19 cellular contexts compared by ENCODE assay signal in the genomic region with DNA sequence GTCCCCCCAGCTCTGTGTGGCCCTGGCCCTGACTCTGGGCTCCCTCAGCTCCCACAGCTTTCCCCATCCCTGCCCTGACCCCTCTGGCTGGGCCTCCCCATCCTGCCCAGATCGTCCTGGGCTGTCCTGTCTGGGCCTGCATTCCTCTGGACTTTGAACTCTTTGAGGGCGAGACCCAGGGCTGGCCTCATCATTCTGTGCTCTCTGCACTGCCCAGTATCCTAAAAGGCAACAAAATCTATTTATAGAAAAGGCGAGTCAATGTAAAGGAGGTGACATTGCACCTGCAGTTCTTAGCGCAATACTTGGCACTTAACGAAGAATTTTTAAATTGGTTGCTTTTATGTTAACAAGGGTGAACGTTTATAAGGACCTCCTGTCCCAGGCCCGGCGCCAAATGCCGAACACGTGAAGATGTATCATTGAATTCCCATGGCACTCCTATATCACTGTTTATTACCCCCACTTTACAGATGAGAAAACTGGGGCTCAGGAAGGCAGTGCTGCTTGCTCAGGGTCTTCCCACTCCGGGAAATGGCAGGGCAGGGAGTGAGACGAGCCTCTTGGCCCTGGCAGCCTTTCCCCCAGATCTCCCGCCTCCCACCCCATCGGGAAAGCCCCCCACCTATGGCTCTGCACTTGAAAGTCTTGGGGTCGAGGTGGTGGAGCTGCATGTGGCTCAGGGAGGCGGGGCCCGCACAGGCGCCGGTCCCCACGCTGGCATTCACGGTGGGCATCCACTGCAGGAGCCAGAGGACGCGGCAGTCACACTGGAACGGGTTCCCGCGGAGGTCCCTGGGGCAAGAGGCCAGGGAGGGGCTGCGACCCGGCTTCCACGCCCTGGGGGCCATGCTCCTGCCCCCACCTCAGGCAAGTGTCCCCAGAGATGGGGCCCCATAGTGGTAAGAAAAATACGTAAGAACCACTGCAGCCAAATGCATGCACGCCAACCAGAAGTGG. TPM values are rescaled to one million over a fixed set of nuclear protein-coding genes. Genes with fewer than 3 reads are reported as not detected.
DNase-seq lines count a peak whose midpoint lies in the region; ATAC-seq, FAIRE-seq and TF ChIP-seq lines count a peak whose summit lies in the region.
"Had no signal": no experiment of that assay in that cellular context is flagged by ENCODE, and none has a peak within 500 bp of the region (broad histone marks: within the 10 kb centered on the region; RNA-seq: fewer than 3 reads in every experiment).

No MANE protein-coding gene starts in this region.

- TF ChIP-seq EP300 in HepG2 (IDR thresholded peaks at IDR 0.05; ENCODE audit: low read depth in 2 of 2, low read length in 2 of 2): peak in 1 of 2 experiments; percentile 46; a peak in 2 of 4 replicates
- TF ChIP-seq EP300 in HepG2 (CRISPR knock-in tag; IDR thresholded peaks at IDR 0.05; ENCODE audit: borderline replicate concordance): 0 out of 2 replicates have a peak, but pooled peaks have one; percentile 19
- no peak for TF ChIP-seq EP300 in tibial nerve (IDR thresholded peaks at IDR 0.05)

- no peak overlapping the region for H3K27ac Mint-ChIP-seq in immature natural killer cell

- POLR2A ChIA-PET in HepG2 (lab: Yijun Ruan, JAX): no interaction called here

- peaks cover 0 to 6% (median 2%) of the 10 kb centered on the region in 3 donors for H3K27me3 Mint-ChIP-seq in immature natural killer cell (ENCODE audit: low read depth in 3 of 3)
- H3K27me3 Mint-ChIP-seq: CD4-positive, alpha-beta memory T cell had no signal

- peaks cover 0 to 4% (median 0%) of the 10 kb centered on the region in 3 donors for H3K36me3 Mint-ChIP-seq in immature natural killer cell

- H3K4me3 Mint-ChIP-seq in immature natural killer cell: no peak overlapping the region
- H3K4me3 Mint-ChIP-seq: CD4-positive, alpha-beta memory T cell had no signal

- DNase-seq in LNCaP clone FGC (ENCODE audit: low read depth): peak; percentile 90
- DNase-seq in dorsolateral prefrontal cortex: no peak
- DNase-seq in HepG2 (ENCODE audit: low spot score): peak; percentile 43
- DNase-seq in tibial nerve (ENCODE audit: low spot score in 2 of 2): no peak
- no peak for DNase-seq in immature natural killer cell
- DNase-seq in NCI-H1105 treated with DMSO at 0.1 percent for 48 hours (lab: John Stamatoyannopoulos, UW): no peak
- DNase-seq: ACHN, Calu3, DMS53, HCEC 1CT, MV-4-11, NCI-H1436, NCI-H2081, NCI-H510A, NCI-H774 had no signal

- no peaks in the 10 kb centered on the region for H3K9me3 ChIP-seq in HepG2 (ENCODE audit: low read length)
- H3K9me3 ChIP-seq in tibial nerve: no peaks in the 10 kb centered on the region
- H3K9me3 ChIP-seq: SJSA1 had no signal

- H3K79me2 ChIP-seq in HepG2 (ENCODE audit: insufficient read depth, low read length): no peaks in the 10 kb centered on the region

- intact Hi-C loops in dorsolateral prefrontal cortex (cut with DNase I) (no loop called here), HepG2 (cut with micrococcal nuclease; ENCODE audit: unreplicated experiment) (no loop called here)

- ATAC-seq in HepG2: peak; percentile 87
- no peak for ATAC-seq in GM19395 (IDR thresholded peaks at IDR 0.05; ENCODE audit: unreplicated experiment)
- ATAC-seq: K562 had no signal

- H3K9ac ChIP-seq in HepG2 (ENCODE audit: insufficient read depth, low read depth, low read length): no peak overlapping the region

- TF ChIP-seq POLR2A in HepG2 (IDR thresholded peaks at IDR 0.05; ENCODE audit: insufficient read depth in 1 of 2, low read depth in 2 of 2, low read length in 2 of 2): no peak
- no peak for TF ChIP-seq POLR2A in tibial nerve (IDR thresholded peaks at IDR 0.05)

- H2AFZ ChIP-seq in HepG2 (ENCODE audit: low read length): no peak overlapping the region

- WGBS in HepG2 (ENCODE audit: low lambda C conversion rate): 48% methylated on average over 17 of the region's 31 CpGs
- WGBS in tibial nerve, 2 donors: 44 to 54% methylated on average over 17 to 27 of the region's 31 CpGs

- H3K27ac ChIP-seq in dorsolateral prefrontal cortex (peak overlapping the region in 55 of 59 donors; percentile 7 to 100 (median 76)), HepG2 (ENCODE audit: extremely low read length, insufficient read depth, low read length) (peak overlapping the region; percentile 72), tibial nerve (peak overlapping the region; percentile 58 to 99 (median 80))
- H3K27ac ChIP-seq: SJSA1 had no signal

- H3K27me3 ChIP-seq in dorsolateral prefrontal cortex (no peaks in the 10 kb centered on the region), HepG2 (ENCODE audit: control insufficient read depth in 1 of 2, insufficient read depth in 2 of 2, low read length in 2 of 2) (no peaks in the 10 kb centered on the region), tibial nerve (no peaks in the 10 kb centered on the region)
- H3K27me3 ChIP-seq: SJSA1 had no signal

- peak; percentile 50 for FAIRE-seq in HepG2 (lab: Jason Lieb, UNC)
- FAIRE-seq: K562 had no signal

- CTCF ChIA-PET in HepG2 (lab: Yijun Ruan, JAX; ENCODE audit: low intra/inter-chr PET ratio, low total read pairs): interaction anchor here (0.6 kb wide), 1 partner anchor 64 kb away, joined by 3 read pairs; no protein-coding TSS in a partner anchor

- no peak overlapping the region for H3K4me3 ChIP-seq in LNCaP clone FGC (ENCODE audit: low read depth, low read length)
- no peak overlapping the region for H3K4me3 ChIP-seq in dorsolateral prefrontal cortex
- peak overlapping the region in 1 of 3 experiments; percentile 25; a peak in 1 of 6 replicates for H3K4me3 ChIP-seq in HepG2 (replicated peaks in 1 of 3; ENCODE audit: insufficient read depth in 1 of 3, low read depth in 2 of 3, low read length in 3 of 3)
- peak overlapping the region in 3 of 4 donors; percentile 41 to 62 (median 59) for H3K4me3 ChIP-seq in tibial nerve
- H3K4me3 ChIP-seq: K562, SJSA1 had no signal

- in situ Hi-C loops in HepG2 (cut with HindIII; ENCODE audit: extremely low pct_ligation_motif_present, low pct_unique_long_range_greater_than_20kb): no loop called here

- no TSS peak for BruUV-seq in HepG2 (replicated peaks; lab: Mats Ljungman, UMichigan)

- TF ChIP-seq CTCF in LNCaP clone FGC (IDR thresholded peaks at IDR 0.05; ENCODE audit: control insufficient read depth, extremely low read depth, insufficient read depth): no peak
- no peak for TF ChIP-seq CTCF in dorsolateral prefrontal cortex (IDR thresholded peaks at IDR 0.05 in 54 of 56, conservative IDR thresholded peaks at IDR 0.05 in 2 of 56; ENCODE audit: low read depth in 1 of 56, partially characterized antibody in 56 of 56)
- peak; percentile 25 for TF ChIP-seq CTCF in HepG2 (CRISPR knock-in tag; IDR thresholded peaks at IDR 0.05)
- TF ChIP-seq CTCF in tibial nerve (IDR thresholded peaks at IDR 0.05): no peak

- peak overlapping the region; percentile 60 for H3K4me2 ChIP-seq in HepG2 (ENCODE audit: low read depth, low read length)

- H3K4me1 ChIP-seq in HepG2 (ENCODE audit: insufficient read depth, low read length) (peaks cover 89% of the 10 kb centered on the region), tibial nerve (peaks cover 0 to 49% (median 21%) of the 10 kb centered on the region in 4 donors)
- H3K4me1 ChIP-seq: SJSA1 had no signal

- H4K20me1 ChIP-seq in HepG2 (ENCODE audit: insufficient read depth, low read length): no peaks in the 10 kb centered on the region

- TF ChIP-seq RAD21 in HepG2 (CRISPR knock-in tag; IDR thresholded peaks at IDR 0.05): no peak

- H3K4me1 Mint-ChIP-seq in immature natural killer cell: peaks cover 0 to 2% of the 10 kb centered on the region in 2 donors

- H3K36me3 ChIP-seq in HepG2 (replicated peaks in 1 of 2; ENCODE audit: control insufficient read depth in 1 of 2, insufficient read depth in 2 of 2, low read length in 2 of 2) (no peaks in the 10 kb centered on the region), tibial nerve (peaks cover 0 to 21% (median 0%) of the 10 kb centered on the region in 3 donors)
- H3K36me3 ChIP-seq: SJSA1 had no signal

- H3K9me3 Mint-ChIP-seq in immature natural killer cell: no peaks in the 10 kb centered on the region

RNA-seq across cellular contexts. Expression of a gene that starts 3.8 kb away (rescaled TPM):
- total RNA-seq in dorsolateral prefrontal cortex (100 to 1,000 TPM in 9 of 120 experiments, 10 to 100 TPM in 111; 44.4 to 136 (median 72.9) TPM), HepG2 (2016; rRNA removed; fragmentation: Illumina TruSeq; extraction: Trizol) (not detected in 2 replicates), tibial nerve (100 to 1,000 TPM; 207 to 323 (median 302) TPM)
- total RNA-seq in HepG2 (2016; cell fraction: cytosol; rRNA removed; fragmentation: Illumina TruSeq; extraction: Trizol; ENCODE audit: low read depth): not detected in 2 replicates
- not detected in 2 replicates for total RNA-seq in HepG2 (2016; cell fraction: insoluble cytoplasmic fraction; rRNA removed; fragmentation: Illumina TruSeq; extraction: Trizol)
- not detected in 2 replicates for total RNA-seq in HepG2 (2016; cell fraction: membrane; rRNA removed; fragmentation: Illumina TruSeq; extraction: Trizol)
- total RNA-seq in HepG2 (2016; cell fraction: nucleus; rRNA removed; fragmentation: Illumina TruSeq; extraction: Trizol): not detected in 2 replicates
- polyA plus RNA-seq in HepG2 (2011; rRNA removed) (2.8 and 4.2 TPM in 2 replicates), immature natural killer cell (not detected)
- 1.2 and 2.3 TPM in 2 replicates for polyA plus RNA-seq in HepG2 (2011; cell fraction: cytosol; rRNA removed)
- polyA plus RNA-seq in HepG2 (2011; cell fraction: nucleus; rRNA removed): 19.3 and 20.3 TPM in 2 replicates
- 2.5 and 5.6 TPM in 2 replicates for polyA plus RNA-seq in HepG2 (2012)
- not detected in 2 replicates for polyA plus RNA-seq in HepG2 (2016; cell fraction: cytosol; fragmentation: Illumina TruSeq; extraction: Trizol; ENCODE audit: low read depth)
- not detected in 2 replicates for polyA plus RNA-seq in HepG2 (2016; cell fraction: insoluble cytoplasmic fraction; fragmentation: Illumina TruSeq; extraction: Trizol; ENCODE audit: low read depth)
- not detected in 2 replicates for polyA plus RNA-seq in HepG2 (2016; cell fraction: membrane; fragmentation: Illumina TruSeq; extraction: Trizol; ENCODE audit: low read depth)
- not detected in 2 replicates for polyA plus RNA-seq in HepG2 (2016; cell fraction: nucleus; fragmentation: Illumina TruSeq; extraction: Trizol; ENCODE audit: insufficient read depth, low read depth)
- 0.16 and 2.2 TPM in 2 replicates for polyA minus RNA-seq in HepG2 (2011; rRNA and poly(A)+ RNA removed; ENCODE audit: low replicate concordance)
- polyA minus RNA-seq in HepG2 (2011; cell fraction: cytosol; rRNA and poly(A)+ RNA removed): 0.59 and 0.88 TPM in 2 replicates
- 0.39 and 1.5 TPM in 2 replicates for polyA minus RNA-seq in HepG2 (2011; cell fraction: nucleus; rRNA and poly(A)+ RNA removed)
- total RNA-seq: SJSA1 had no signal
- polyA plus RNA-seq: CD4-positive, alpha-beta memory T cell had no signal

RNA-seq across cellular contexts. Expression of a gene that starts 7.6 kb away (rescaled TPM):
- total RNA-seq in dorsolateral prefrontal cortex: 100 to 1,000 TPM in 117 of 120 experiments, 10 to 100 TPM in 3; 86.4 to 482 (median 185) TPM
- total RNA-seq in HepG2 (2016; rRNA removed; fragmentation: Illumina TruSeq; extraction: Trizol): not detected in 2 replicates
- 0.81 TPM in 1 of 2 replicates, not detected in the other for total RNA-seq in HepG2 (2016; cell fraction: cytosol; rRNA removed; fragmentation: Illumina TruSeq; extraction: Trizol; ENCODE audit: low read depth)
- not detected in 2 replicates for total RNA-seq in HepG2 (2016; cell fraction: insoluble cytoplasmic fraction; rRNA removed; fragmentation: Illumina TruSeq; extraction: Trizol)
- total RNA-seq in HepG2 (2016; cell fraction: membrane; rRNA removed; fragmentation: Illumina TruSeq; extraction: Trizol): 0.83 and 1.4 TPM in 2 replicates
- not detected in 2 replicates for total RNA-seq in HepG2 (2016; cell fraction: nucleus; rRNA removed; fragmentation: Illumina TruSeq; extraction: Trizol)
- polyA plus RNA-seq in HepG2 (2011; rRNA removed): 27.0 and 31.2 TPM in 2 replicates
- polyA plus RNA-seq in HepG2 (2011; cell fraction: cytosol; rRNA removed): 20.2 and 28.4 TPM in 2 replicates
- polyA plus RNA-seq in HepG2 (2011; cell fraction: nucleus; rRNA removed): 60.9 and 88.5 TPM in 2 replicates
- polyA plus RNA-seq in HepG2 (2012): 49.0 and 114 TPM in 2 replicates
- 1.3 and 2.3 TPM in 2 replicates for polyA plus RNA-seq in HepG2 (2016; cell fraction: cytosol; fragmentation: Illumina TruSeq; extraction: Trizol; ENCODE audit: low read depth)
- polyA plus RNA-seq in HepG2 (2016; cell fraction: insoluble cytoplasmic fraction; fragmentation: Illumina TruSeq; extraction: Trizol; ENCODE audit: low read depth): 1.1 and 1.5 TPM in 2 replicates
- 0.93 and 1.2 TPM in 2 replicates for polyA plus RNA-seq in HepG2 (2016; cell fraction: membrane; fragmentation: Illumina TruSeq; extraction: Trizol; ENCODE audit: low read depth)
- 1.4 and 1.7 TPM in 2 replicates for polyA plus RNA-seq in HepG2 (2016; cell fraction: nucleus; fragmentation: Illumina TruSeq; extraction: Trizol; ENCODE audit: insufficient read depth, low read depth)
- polyA minus RNA-seq in HepG2 (2011; rRNA and poly(A)+ RNA removed; ENCODE audit: low replicate concordance): 11.9 TPM in 1 of 2 replicates, not detected in the other
- polyA minus RNA-seq in HepG2 (2011; cell fraction: cytosol; rRNA and poly(A)+ RNA removed): 7.0 and 12.8 TPM in 2 replicates
- 2.5 and 4.8 TPM in 2 replicates for polyA minus RNA-seq in HepG2 (2011; cell fraction: nucleus; rRNA and poly(A)+ RNA removed)
- 100 to 1,000 TPM in 1 of 4 donors, 10 to 100 TPM in 3; 72.9 to 193 (median 84.9) TPM for total RNA-seq in tibial nerve
- under 1 TPM in 2 of 3 donors, not detected in 1; 0.53 to 0.83 TPM for polyA plus RNA-seq in immature natural killer cell
- total RNA-seq: SJSA1 had no signal

RNA-seq across cellular contexts. Expression of a gene that starts 12.0 kb away (rescaled TPM):
- total RNA-seq in dorsolateral prefrontal cortex (100 to 1,000 TPM in 116 of 120 experiments, 10 to 100 TPM in 4; 72.7 to 214 (median 155) TPM), HepG2 (2016; rRNA removed; fragmentation: Illumina TruSeq; extraction: Trizol) (not detected in 2 replicates), tibial nerve (1 to 10 TPM in 3 of 4 donors, not detected in 1; 2.5 to 5.9 (median 5.7) TPM)
- total RNA-seq in HepG2 (2016; cell fraction: cytosol; rRNA removed; fragmentation: Illumina TruSeq; extraction: Trizol; ENCODE audit: low read depth): not detected in 2 replicates
- total RNA-seq in HepG2 (2016; cell fraction: insoluble cytoplasmic fraction; rRNA removed; fragmentation: Illumina TruSeq; extraction: Trizol): not detected in 2 replicates
- total RNA-seq in HepG2 (2016; cell fraction: membrane; rRNA removed; fragmentation: Illumina TruSeq; extraction: Trizol): not detected in 2 replicates
- total RNA-seq in HepG2 (2016; cell fraction: nucleus; rRNA removed; fragmentation: Illumina TruSeq; extraction: Trizol): not detected in 2 replicates
- polyA plus RNA-seq in HepG2 (2011; rRNA removed) (0.17 and 0.55 TPM in 2 replicates), immature natural killer cell (1 to 10 TPM; 2.1 to 4.1 (median 2.5) TPM)
- polyA plus RNA-seq in HepG2 (2011; cell fraction: cytosol; rRNA removed): not detected in 2 replicates
- 2.3 and 3.0 TPM in 2 replicates for polyA plus RNA-seq in HepG2 (2011; cell fraction: nucleus; rRNA removed)
- 0.40 and 0.55 TPM in 2 replicates for polyA plus RNA-seq in HepG2 (2012)
- polyA plus RNA-seq in HepG2 (2016; cell fraction: cytosol; fragmentation: Illumina TruSeq; extraction: Trizol; ENCODE audit: low read depth): not detected in 2 replicates
- polyA plus RNA-seq in HepG2 (2016; cell fraction: insoluble cytoplasmic fraction; fragmentation: Illumina TruSeq; extraction: Trizol; ENCODE audit: low read depth): not detected in 2 replicates
- not detected in 2 replicates for polyA plus RNA-seq in HepG2 (2016; cell fraction: membrane; fragmentation: Illumina TruSeq; extraction: Trizol; ENCODE audit: low read depth)
- polyA plus RNA-seq in HepG2 (2016; cell fraction: nucleus; fragmentation: Illumina TruSeq; extraction: Trizol; ENCODE audit: insufficient read depth, low read depth): not detected in 2 replicates
- polyA minus RNA-seq in HepG2 (2011; rRNA and poly(A)+ RNA removed; ENCODE audit: low replicate concordance): 1.1 TPM in 1 of 2 replicates, not detected in the other
- not detected in 2 replicates for polyA minus RNA-seq in HepG2 (2011; cell fraction: cytosol; rRNA and poly(A)+ RNA removed)
- not detected in 2 replicates for polyA minus RNA-seq in HepG2 (2011; cell fraction: nucleus; rRNA and poly(A)+ RNA removed)
- total RNA-seq: SJSA1 had no signal

RNA-seq across cellular contexts. Expression of a gene that starts 15.4 kb away (rescaled TPM):
- 10 to 100 TPM in 2 of 120 experiments, 1 to 10 TPM in 110, under 1 TPM in 5, not detected in 3; 0.55 to 17.3 (median 3.3) TPM for total RNA-seq in dorsolateral prefrontal cortex
- not detected in 2 replicates for total RNA-seq in HepG2 (2016; rRNA removed; fragmentation: Illumina TruSeq; extraction: Trizol)
- total RNA-seq in HepG2 (2016; cell fraction: cytosol; rRNA removed; fragmentation: Illumina TruSeq; extraction: Trizol; ENCODE audit: low read depth): not detected in 2 replicates
- not detected in 2 replicates for total RNA-seq in HepG2 (2016; cell fraction: insoluble cytoplasmic fraction; rRNA removed; fragmentation: Illumina TruSeq; extraction: Trizol)
- total RNA-seq in HepG2 (2016; cell fraction: membrane; rRNA removed; fragmentation: Illumina TruSeq; extraction: Trizol): not detected in 2 replicates
- not detected in 2 replicates for total RNA-seq in HepG2 (2016; cell fraction: nucleus; rRNA removed; fragmentation: Illumina TruSeq; extraction: Trizol)
- 4.9 and 5.5 TPM in 2 replicates for polyA plus RNA-seq in HepG2 (2011; rRNA removed)
- 2.7 and 4.0 TPM in 2 replicates for polyA plus RNA-seq in HepG2 (2011; cell fraction: cytosol; rRNA removed)
- polyA plus RNA-seq in HepG2 (2011; cell fraction: nucleus; rRNA removed): 3.8 and 4.8 TPM in 2 replicates
- polyA plus RNA-seq in HepG2 (2012): 3.1 and 5.9 TPM in 2 replicates
- not detected in 2 replicates for polyA plus RNA-seq in HepG2 (2016; cell fraction: cytosol; fragmentation: Illumina TruSeq; extraction: Trizol; ENCODE audit: low read depth)
- not detected in 2 replicates for polyA plus RNA-seq in HepG2 (2016; cell fraction: insoluble cytoplasmic fraction; fragmentation: Illumina TruSeq; extraction: Trizol; ENCODE audit: low read depth)
- not detected in 2 replicates for polyA plus RNA-seq in HepG2 (2016; cell fraction: membrane; fragmentation: Illumina TruSeq; extraction: Trizol; ENCODE audit: low read depth)
- polyA plus RNA-seq in HepG2 (2016; cell fraction: nucleus; fragmentation: Illumina TruSeq; extraction: Trizol; ENCODE audit: insufficient read depth, low read depth): not detected in 2 replicates
- 1.1 and 15.3 TPM in 2 replicates for polyA minus RNA-seq in HepG2 (2011; rRNA and poly(A)+ RNA removed; ENCODE audit: low replicate concordance)
- polyA minus RNA-seq in HepG2 (2011; cell fraction: cytosol; rRNA and poly(A)+ RNA removed): 0.99 TPM in 1 of 2 replicates, not detected in the other
- 2.6 TPM in 1 of 2 replicates, not detected in the other for polyA minus RNA-seq in HepG2 (2011; cell fraction: nucleus; rRNA and poly(A)+ RNA removed)
- total RNA-seq in tibial nerve: 10 to 100 TPM; 10.8 to 33.9 (median 16.6) TPM
- not detected for polyA plus RNA-seq in immature natural killer cell
- total RNA-seq: CD4-positive, alpha-beta memory T cell; SJSA1 had no signal
- polyA plus RNA-seq: CD4-positive, alpha-beta memory T cell; K562 had no signal

RNA-seq across cellular contexts. Expression of a gene that starts 23.5 kb away (rescaled TPM):
- total RNA-seq in dorsolateral prefrontal cortex (10 to 100 TPM in 101 of 120 experiments, 1 to 10 TPM in 19; 5.8 to 36.4 (median 14.0) TPM), HepG2 (2016; rRNA removed; fragmentation: Illumina TruSeq; extraction: Trizol) (not detected in 2 replicates), tibial nerve (10 to 100 TPM; 19.9 to 53.4 (median 37.5) TPM)
- total RNA-seq in HepG2 (2016; cell fraction: cytosol; rRNA removed; fragmentation: Illumina TruSeq; extraction: Trizol; ENCODE audit: low read depth): not detected in 2 replicates
- total RNA-seq in HepG2 (2016; cell fraction: insoluble cytoplasmic fraction; rRNA removed; fragmentation: Illumina TruSeq; extraction: Trizol): not detected in 2 replicates
- total RNA-seq in HepG2 (2016; cell fraction: membrane; rRNA removed; fragmentation: Illumina TruSeq; extraction: Trizol): not detected in 2 replicates
- not detected in 2 replicates for total RNA-seq in HepG2 (2016; cell fraction: nucleus; rRNA removed; fragmentation: Illumina TruSeq; extraction: Trizol)
- polyA plus RNA-seq in HepG2 (2011; rRNA removed) (0.65 and 0.91 TPM in 2 replicates), immature natural killer cell (100 to 1,000 TPM; 262 to 427 (median 346) TPM)
- polyA plus RNA-seq in HepG2 (2011; cell fraction: cytosol; rRNA removed): 1.2 TPM in 2 replicates
- 0.64 and 1.2 TPM in 2 replicates for polyA plus RNA-seq in HepG2 (2011; cell fraction: nucleus; rRNA removed)
- polyA plus RNA-seq in HepG2 (2012): 1.1 and 2.2 TPM in 2 replicates
- polyA plus RNA-seq in HepG2 (2016; cell fraction: cytosol; fragmentation: Illumina TruSeq; extraction: Trizol; ENCODE audit: low read depth): 0.53 and 0.72 TPM in 2 replicates
- polyA plus RNA-seq in HepG2 (2016; cell fraction: insoluble cytoplasmic fraction; fragmentation: Illumina TruSeq; extraction: Trizol; ENCODE audit: low read depth): 0.29 TPM in 1 of 2 replicates, not detected in the other
- polyA plus RNA-seq in HepG2 (2016; cell fraction: membrane; fragmentation: Illumina TruSeq; extraction: Trizol; ENCODE audit: low read depth): 0.47 TPM in 1 of 2 replicates, not detected in the other
- polyA plus RNA-seq in HepG2 (2016; cell fraction: nucleus; fragmentation: Illumina TruSeq; extraction: Trizol; ENCODE audit: insufficient read depth, low read depth): 0.89 TPM in 1 of 2 replicates, not detected in the other
- 0.60 and 172 TPM in 2 replicates for polyA minus RNA-seq in HepG2 (2011; rRNA and poly(A)+ RNA removed; ENCODE audit: low replicate concordance)
- polyA minus RNA-seq in HepG2 (2011; cell fraction: cytosol; rRNA and poly(A)+ RNA removed): not detected in 2 replicates
- not detected in 2 replicates for polyA minus RNA-seq in HepG2 (2011; cell fraction: nucleus; rRNA and poly(A)+ RNA removed)

Comparison
In these comparisons a context has a peak if more than half of its experiments do, and no peak if none do; other contexts are left out.
1. DNase-seq: peak in LNCaP clone FGC (single experiment) and HepG2 (single experiment); none in dorsolateral prefrontal cortex (0 of 10), tibial nerve (0 of 2), immature natural killer cell (0 of 3) and NCI-H1105 treated with DMSO at 0.1 percent for 48 hours (single experiment).
2. H3K4me3 ChIP-seq: peak in tibial nerve (3 of 4); none in LNCaP clone FGC (single experiment) and dorsolateral prefrontal cortex (0 of 59).
3. RNA of a gene that starts 3.8 kb away (total RNA-seq): 207 to 323 TPM in tibial nerve and 44.4 to 136 TPM in dorsolateral prefrontal cortex; not detected in HepG2; every median in the first group is over 10 times any median in the second.
4. RNA of a gene that starts 7.6 kb away (total RNA-seq): 86.4 to 482 TPM in dorsolateral prefrontal cortex and 72.9 to 193 TPM in tibial nerve; 0.81 to 1.4 TPM in HepG2; every median in the first group is over 10 times any median in the second.
5. RNA of a gene that starts 12.0 kb away (total RNA-seq): 72.7 to 214 TPM in dorsolateral prefrontal cortex; 2.5 to 5.9 TPM in tibial nerve and not detected in HepG2; every median in the first group is over 10 times any median in the second.
6. Peak in every context shown above with its lines, with median percentiles within 50 percentile points of each other: H3K27ac ChIP-seq.